Comparison of ENCODE assay signal across 8 cellular contexts in the genomic region with DNA sequence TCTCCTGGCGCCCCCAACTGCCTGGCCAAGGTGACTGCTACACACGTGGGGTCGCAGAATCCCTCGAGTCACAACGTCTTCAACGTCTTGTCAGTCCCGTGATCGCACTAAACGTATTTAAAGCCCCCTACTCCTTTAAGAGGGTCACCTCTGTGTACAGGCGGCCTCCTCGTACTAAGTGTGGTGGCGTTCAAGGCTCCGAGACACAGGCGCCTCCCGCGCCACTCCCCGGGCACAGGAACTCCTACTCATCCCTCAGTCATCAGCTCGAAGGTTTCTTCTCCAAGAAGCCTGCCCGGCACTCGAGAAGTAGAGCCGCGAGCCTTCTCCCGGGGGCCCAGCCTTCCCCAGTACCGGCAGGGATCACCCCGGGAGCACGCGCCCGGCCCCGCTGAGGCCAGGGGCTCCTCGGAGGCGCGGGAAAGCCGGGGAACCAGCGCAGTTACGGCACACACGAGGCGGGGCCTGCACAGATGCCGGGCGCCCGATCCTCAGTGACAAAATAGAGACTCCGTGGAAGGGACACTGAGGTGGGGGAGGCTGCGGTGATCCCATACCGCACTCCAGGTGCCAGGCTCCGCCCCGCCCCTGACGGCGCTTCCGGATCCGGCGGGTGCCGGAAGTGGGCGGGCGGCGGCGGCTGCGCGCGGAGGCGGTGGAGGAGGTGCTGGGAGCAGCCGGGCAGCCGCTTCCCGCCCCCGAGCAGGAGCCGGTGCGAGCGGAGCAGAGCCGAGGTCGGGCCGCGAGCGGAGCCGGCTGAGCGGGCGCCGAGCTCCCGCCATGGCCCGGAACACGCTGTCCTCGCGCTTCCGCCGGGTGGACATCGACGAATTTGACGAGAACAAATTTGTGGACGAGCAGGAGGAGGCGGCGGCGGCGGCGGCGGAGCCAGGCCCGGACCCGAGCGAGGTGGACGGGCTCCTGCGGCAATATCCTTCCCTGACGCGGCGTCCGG. TPM values are rescaled to one million over a fixed set of nuclear protein-coding genes. Genes with fewer than 3 reads are reported as not detected.
DNase-seq lines count a peak whose midpoint lies in the region; ATAC-seq and TF ChIP-seq lines count a peak whose summit lies in the region.

No MANE protein-coding gene starts in this region.

- TF ChIP-seq CTCF in CD4-positive, alpha-beta T cell (IDR thresholded peaks at IDR 0.05) = no peak

- peaks cover 40% of the 10 kb centered on the region for H3K36me3 Mint-ChIP-seq in CD4-positive, alpha-beta T cell (ENCODE audit: low read depth)

- POLR2A ChIA-PET in CD4-positive, alpha-beta T cell (lab: Charles Lee) = interaction anchor here (0.8 to 1.8 kb wide), 7 partner anchors 8 to 372 kb away, joined by 3 to 8 read pairs (median 3); a partner anchor contains a TSS

- H3K9me3 ChIP-seq in CD4-positive, alpha-beta T cell (ENCODE audit: control insufficient read depth, low read length) = no peaks in the 10 kb centered on the region

- H3K27me3 ChIP-seq in CD4-positive, alpha-beta T cell (ENCODE audit: control insufficient read depth, insufficient read depth, low read length) = no peaks in the 10 kb centered on the region

- peak overlapping the region; percentile 92 for H3K27ac Mint-ChIP-seq in CD4-positive, alpha-beta T cell

- H3K27me3 Mint-ChIP-seq in CD4-positive, alpha-beta T cell = no peaks in the 10 kb centered on the region

- H3K4me1 Mint-ChIP-seq in CD4-positive, alpha-beta T cell (ENCODE audit: low read depth) = peaks cover 56% of the 10 kb centered on the region

- H3K4me3 Mint-ChIP-seq in CD4-positive, alpha-beta T cell = peak overlapping the region; percentile 92

- CTCF ChIA-PET in CD4-positive, alpha-beta T cell (lab: Charles Lee) = interaction anchor here (2.0 to 3.6 kb wide), 2 partner anchors 16 to 25 kb away, joined by 6 to 21 read pairs; a partner anchor contains a TSS

- intact Hi-C loops in CD4-positive, alpha-beta T cell (cut with DNase I, micrococcal nuclease) = loop anchor here (2.0 to 10.0 kb wide), 8 partner anchors 72 to 839 kb away; a partner anchor contains a TSS

- H3K9me3 Mint-ChIP-seq in CD4-positive, alpha-beta T cell = no peaks in the 10 kb centered on the region

- DNase-seq in CD4-positive, alpha-beta T cell = peak; percentile 76 to 92 (median 84)
- DNase-seq in NCI-H82 (lab: John Stamatoyannopoulos, UW) (peak; percentile 90), medulla oblongata (ENCODE audit: extremely low spot score) (peak; percentile 87)
- DNase-seq in activated CD8-positive, alpha-beta memory T cell treated with anti-CD3 and anti-CD28 coated beads for 1 hour (ENCODE audit: extremely low read depth in 1 of 2, low read depth in 1 of 2) = peak; percentile 59 to 88
- peak; percentile 83 for DNase-seq in effector CD4-positive, alpha-beta T cell
- DNase-seq in stimulated activated CD4-positive, alpha-beta T cell treated with anti-CD3 and anti-CD28 coated beads, TNF-alpha, amount 100 ng/mL, for 48 hours (ENCODE audit: low read depth in 3 of 3) = peak; percentile 87 to 93 (median 88)

- peak overlapping the region; percentile 96 for H3K27ac ChIP-seq in CD4-positive, alpha-beta T cell (ENCODE audit: low read depth, low read length)

- ATAC-seq in CD4-positive, alpha-beta T cell (ENCODE audit: poor library complexity) = peak; percentile 75
- ATAC-seq in GM19328 (IDR thresholded peaks at IDR 0.05; ENCODE audit: unreplicated experiment) (peak; percentile 72), HG03460 (IDR thresholded peaks at IDR 0.05; ENCODE audit: unreplicated experiment) (peak; percentile 58)

RNA-seq across cellular contexts. Expression of a gene that starts 6.9 kb away (rescaled TPM):
- total RNA-seq in CD4-positive, alpha-beta T cell = 10 to 100 TPM; 36.8 to 37.0 TPM

RNA-seq across cellular contexts. Expression of a gene that starts 7.0 kb away (rescaled TPM):
- 1,000 to 10,000 TPM; 2,088 to 2,142 TPM for total RNA-seq in CD4-positive, alpha-beta T cell

RNA-seq across cellular contexts. Expression of a gene that starts 15.5 kb away (rescaled TPM):
- not detected for total RNA-seq in CD4-positive, alpha-beta T cell

Comparison
In these comparisons a context has a peak if more than half of its experiments do, and no peak if none do; other contexts are left out.
1. Peak in every context shown above with its lines: DNase-seq, ATAC-seq and H3K27ac ChIP-seq.